ENCODE assay signal across 1 cellular context in the genomic region with DNA sequence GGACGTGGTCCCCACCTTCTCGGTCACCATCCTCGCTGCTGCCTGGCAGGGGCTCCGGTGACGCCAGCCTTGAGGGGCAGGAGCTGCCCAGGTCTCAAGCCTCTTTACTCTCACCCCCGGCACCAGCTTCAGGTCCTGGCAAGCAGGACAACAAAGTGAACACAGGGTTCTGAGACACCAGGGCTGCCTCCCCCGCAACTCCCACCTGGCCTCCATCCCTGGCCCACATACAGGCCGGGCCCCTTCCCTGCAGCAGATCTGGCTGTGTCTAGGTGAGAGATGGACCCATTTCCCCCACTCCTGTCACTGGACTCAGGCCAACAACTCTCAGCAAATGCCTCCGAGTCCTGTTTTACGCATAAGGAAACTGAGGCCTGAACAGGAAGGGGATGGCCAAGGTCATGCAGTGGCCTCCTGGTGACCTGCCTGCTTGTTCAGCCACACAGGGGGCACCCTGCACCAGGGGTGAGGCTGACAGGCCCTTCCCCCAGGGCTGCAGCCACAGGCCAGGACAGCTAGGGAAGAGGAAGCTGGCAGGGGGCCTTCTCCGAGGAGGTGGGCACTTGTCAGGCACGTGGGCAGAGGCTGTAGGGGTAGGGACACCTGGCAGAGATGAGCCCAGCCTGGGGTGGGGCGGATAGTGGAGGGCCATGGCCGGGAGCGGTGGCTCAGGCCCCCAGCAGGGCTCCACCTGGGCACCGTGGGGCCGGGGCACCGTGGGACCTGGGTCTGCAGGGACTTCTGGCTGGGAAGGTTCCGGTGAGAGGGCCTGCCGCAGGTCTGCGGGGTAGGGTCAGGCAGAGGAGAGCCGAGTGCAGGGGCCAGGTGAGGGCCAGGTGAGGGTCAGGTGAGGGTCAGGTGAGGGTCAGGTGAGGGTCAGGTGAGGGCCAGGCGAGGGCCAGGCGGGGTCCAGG.
TF ChIP-seq lines count a peak whose summit lies in the region.

No MANE protein-coding gene starts in this region.

TF ChIP-seq in IMR-90, 13 proteins besides CTCF, POLR2A, EP300 and RAD21 (continued from another document):
- no peak for TF ChIP-seq MXI1 (IDR thresholded peaks at IDR 0.05; ENCODE audit: borderline replicate concordance, low read depth, low read length)
- TF ChIP-seq RFX5 (IDR thresholded peaks at IDR 0.05; ENCODE audit: low read depth, low read length), result no peak
- TF ChIP-seq MAFK (IDR thresholded peaks at IDR 0.05; ENCODE audit: low read depth, low read length), result no peak
